9 cellular contexts compared by ENCODE assay signal in genomic region chr2:3651686-3652516, GRCh38. TPM values are rescaled to one million over a fixed set of nuclear protein-coding genes. Genes with fewer than 3 reads are reported as not detected.
A peak's percentile ranks its signal among the peaks of the same experiment; 100 is the strongest.
DNase-seq lines count a peak whose midpoint lies in the region; ATAC-seq, FAIRE-seq and TF ChIP-seq lines count a peak whose summit lies in the region.
"Had no signal": no experiment of that assay in that cellular context is flagged by ENCODE, and none has a peak within 500 bp of the region (broad histone marks: within the 10 kb centered on the region; RNA-seq: fewer than 3 reads in every experiment).

No MANE protein-coding gene starts in this region.

- no peak for TF ChIP-seq RAD21 in GM12878 (IDR thresholded peaks at IDR 0.05; ENCODE audit: insufficient read depth, low read depth, low read length)

- H3K27me3 ChIP-seq in DOHH2 (ENCODE audit: control insufficient read depth, low read length), result no peaks in the 10 kb centered on the region
- H3K27me3 ChIP-seq in GM12878 (replicated peaks in 1 of 2; ENCODE audit: control insufficient read depth in 2 of 2, insufficient read depth in 2 of 2, low read length in 1 of 2), result no peaks in the 10 kb centered on the region

- peak in 1 of 2 experiments; percentile 22; a peak in 1 of 4 replicates for TF ChIP-seq EP300 in GM12878 (IDR thresholded peaks at IDR 0.05; ENCODE audit: borderline replicate concordance in 1 of 2, control insufficient read depth in 1 of 2, low read depth in 2 of 2, low read length in 2 of 2)

- no peaks in the 10 kb centered on the region for H3K9me2 ChIP-seq in DOHH2 (replicated peaks; ENCODE audit: control insufficient read depth, low read length)

- peak overlapping the region; percentile 72 for H3K4me3 ChIP-seq in DOHH2 (ENCODE audit: low read length)
- peak overlapping the region; percentile 26; the same call in 1 of the 2 replicates for H3K4me3 ChIP-seq in GM12878

- peak overlapping the region; percentile 88 for H3K4me3 Mint-ChIP-seq in T-helper 2 cell treated with Interferon-gamma antibody and Interleukin-4, amounts not matched to agents 5 μg/mL and 100 μg/mL, for 36 hours

- H3K9me3 ChIP-seq in DOHH2 (ENCODE audit: control insufficient read depth, insufficient read depth, low read length), result no peaks in the 10 kb centered on the region
- H3K9me3 ChIP-seq in GM12878 (replicated peaks; ENCODE audit: control insufficient read depth, insufficient read depth, low read length), result no peaks in the 10 kb centered on the region; the same call in 2 of the 3 replicates

- in situ Hi-C loops in GM12878 (cut with MboI), result loop anchor here (5.0 kb wide), 1 partner anchor 95 kb away; the partner anchor contains the start of gene RNASEH1

- WGBS in GM12878 (ENCODE audit: insufficient coverage, insufficient replicate concordance, low lambda C conversion rate, missing lambda C conversion rate), result 2% methylated on average over 42 of the region's 42 CpGs

- BruUV-seq in GM12878 (replicated peaks; lab: Mats Ljungman, UMichigan), result TSS peak; percentile 44

- DNase-seq in M059J (ENCODE audit: low read depth), result peak; percentile 36
- DNase-seq in T-helper 2 cell treated with Interferon-gamma antibody and Interleukin-4, amounts not matched to agents 5 μg/mL and 100 μg/mL, for 36 hours (ENCODE audit: low spot score), result peak; percentile 76
- DNase-seq in GM12878 (ENCODE audit: low read depth, low spot score), result peak; percentile 60
- DNase-seq in iPS-NIHi7 (ENCODE audit: extremely low spot score), result peak; percentile 83
- peak; percentile 29 to 56 for DNase-seq in stimulated activated CD4-positive, alpha-beta T cell treated with anti-CD3 and anti-CD28 coated beads, Interleukin-12 subunit alpha, Interleukin-12 subunit beta, amount 100 ng/mL, for 24 hours (ENCODE audit: low read depth in 2 of 2)
- no peak for DNase-seq in T1000 (lab: John Stamatoyannopoulos, UW)

- intact Hi-C loops in GM12878 (cut with micrococcal nuclease; ENCODE audit: unreplicated experiment), result loop anchor here (1.0 to 10.0 kb wide), 6 partner anchors 74 to 427 kb away; partner anchors contain the start of gene RNASEH1

- peaks cover 3% of the 10 kb centered on the region for H3K27me3 Mint-ChIP-seq in T-helper 2 cell treated with Interferon-gamma antibody and Interleukin-4, amounts not matched to agents 5 μg/mL and 100 μg/mL, for 36 hours (ENCODE audit: low read depth)

- H3F3A ChIP-seq in DOHH2 (ENCODE audit: control insufficient read depth, insufficient read depth), result no peaks in the 10 kb centered on the region

- peak; percentile 46; the same call in 1 of the 2 replicates for TF ChIP-seq POLR2A in GM12878 (IDR thresholded peaks at IDR 0.05; ENCODE audit: low read depth, low read length)

- peaks cover 29% of the 10 kb centered on the region for H3K4me1 ChIP-seq in DOHH2 (ENCODE audit: control insufficient read depth, low read length)
- peaks cover 15% of the 10 kb centered on the region for H3K4me1 ChIP-seq in GM12878 (ENCODE audit: control insufficient read depth, insufficient read depth, low read length)

- H3K36me3 ChIP-seq in DOHH2 (ENCODE audit: control insufficient read depth, low read length) (no peaks in the 10 kb centered on the region), GM12878 (ENCODE audit: control insufficient read depth in 2 of 2, insufficient read depth in 2 of 2, low read length in 1 of 2) (no peaks in the 10 kb centered on the region)

- SMC1A ChIA-PET in GM12878 (lab: Charles Lee; ENCODE audit: uncharacterized antibody, unreplicated experiment), result interaction anchor here (0.7 to 4.2 kb wide), 20 partner anchors 9 to 303 kb away, joined by 3 to 19 read pairs (median 5); partner anchors contain the start of genes EIPR1, RNASEH1 and TRAPPC12

- TF ChIP-seq CTCF in DOHH2 (IDR thresholded peaks at IDR 0.05; ENCODE audit: low read depth, low read length, poor library complexity, severe bottlenecking) (no peak), GM12878 (IDR thresholded peaks at IDR 0.05 in 2 of 3, conservative IDR thresholded peaks at IDR 0.05 in 1 of 3; ENCODE audit: control insufficient read depth in 2 of 3, extremely low read depth in 1 of 3, insufficient read depth in 1 of 3, low read depth in 3 of 3, low read length in 3 of 3) (no peak)

- POLR2A ChIA-PET in GM12878 (lab: Charles Lee), result interaction anchor here (0.6 to 2.2 kb wide), 4 partner anchors 10 to 94 kb away, joined by 3 to 11 read pairs (median 7); partner anchors contain the start of gene RNASEH1

- RAD21 ChIA-PET in GM12878 (lab: Charles Lee; ENCODE audit: unreplicated experiment), result interaction anchor here (0.7 to 2.7 kb wide), 21 partner anchors 10 to 938 kb away, joined by 3 to 15 read pairs (median 4); partner anchors contain the start of genes EIPR1, RNASEH1 and TRAPPC12

- peak overlapping the region; percentile 56 for H3K9ac ChIP-seq in GM12878 (ENCODE audit: control insufficient read depth, insufficient read depth, low read length)

- peak overlapping the region; percentile 69 for H3K27ac ChIP-seq in DOHH2 (ENCODE audit: low read depth, low read length)
- H3K27ac ChIP-seq in GM12878 (ENCODE audit: control insufficient read depth, insufficient read depth), result peak overlapping the region; percentile 59

- H3K9me3 Mint-ChIP-seq in T-helper 2 cell treated with Interferon-gamma antibody and Interleukin-4, amounts not matched to agents 5 μg/mL and 100 μg/mL, for 36 hours, result no peaks in the 10 kb centered on the region

- peak overlapping the region; percentile 89 for H2AFZ ChIP-seq in GM12878 (ENCODE audit: control insufficient read depth, low read depth, low read length)

- H3K4me2 ChIP-seq in DOHH2 (ENCODE audit: low read length) (peak overlapping the region; percentile 90), GM12878 (ENCODE audit: control insufficient read depth, insufficient read depth) (peak overlapping the region; percentile 92)

- ATAC-seq in GM21737 (IDR thresholded peaks at IDR 0.05; ENCODE audit: unreplicated experiment), result peak; percentile 71
- ATAC-seq in GM12878, result peak; percentile 87

- FAIRE-seq in GM12878 (lab: Jason Lieb, UNC), result peak; percentile 98

- H4K20me1 ChIP-seq in DOHH2 (ENCODE audit: control insufficient read depth, insufficient read depth, low read depth, low read length), result no peaks in the 10 kb centered on the region
- H4K20me1 ChIP-seq in GM12878 (ENCODE audit: control insufficient read depth, insufficient read depth), result no peaks in the 10 kb centered on the region

- H3K27ac Mint-ChIP-seq in T-helper 2 cell treated with Interferon-gamma antibody and Interleukin-4, amounts not matched to agents 5 μg/mL and 100 μg/mL, for 36 hours, result peak overlapping the region; percentile 80

- H3K4me1 Mint-ChIP-seq in T-helper 2 cell treated with Interferon-gamma antibody and Interleukin-4, amounts not matched to agents 5 μg/mL and 100 μg/mL, for 36 hours (ENCODE audit: low read depth), result peaks cover 11% of the 10 kb centered on the region

- CTCF ChIA-PET in GM12878 (lab: Yijun Ruan, JAX), result interaction anchor here (0.6 to 4.9 kb wide), 25 partner anchors 8 to 785 kb away, joined by 3 to 43 read pairs (median 3); partner anchors contain the start of gene RNASEH1

- H3K36me3 Mint-ChIP-seq in T-helper 2 cell treated with Interferon-gamma antibody and Interleukin-4, amounts not matched to agents 5 μg/mL and 100 μg/mL, for 36 hours (ENCODE audit: low read depth), result no peaks in the 10 kb centered on the region

- H3K79me2 ChIP-seq in DOHH2 (ENCODE audit: control insufficient read depth, low read length) (no peaks in the 10 kb centered on the region), GM12878 (ENCODE audit: control insufficient read depth, insufficient read depth, low read length) (no peaks in the 10 kb centered on the region)

RNA-seq across cellular contexts. Expression of gene ALLC, which starts 6.1 kb away (rescaled TPM):
- total RNA-seq in M059J (2014; rRNA removed; shearing (Covaris generic)), result not detected in 2 replicates
- total RNA-seq in GM12878 (2013; cell fraction: nucleolus; rRNA removed), result not detected in 2 replicates
- total RNA-seq in GM12878 (2014; rRNA removed) (not detected in 2 replicates), GM12878 (2014; rRNA removed; fragmentation: Illumina TruSeq; extraction: Trizol) (not detected in 2 replicates), GM12878 (2021) (not detected in 2 replicates)
- polyA plus RNA-seq in GM12878 (2011; ENCODE audit: low read depth), result not detected
- polyA plus RNA-seq in GM12878 (2011; rRNA removed) (not detected in 2 replicates), GM12878 (2014; fragmentation: Illumina TruSeq; extraction: Trizol) (not detected in 2 replicates), GM12878 (2014; fragmentation: Nextera tagmentation; extraction: Ambion mirVana) (under 1 TPM in 1 of 2 experiments, not detected in 1; 0.05 TPM), GM12878 (2014; rRNA removed) (not detected in 2 replicates), GM12878 (2016; fragmentation: Nextera tagmentation; extraction: Ambion mirVana) (not detected)
- not detected in 2 replicates for polyA plus RNA-seq in GM12878 (2011; cell fraction: cytosol; rRNA removed)
- polyA plus RNA-seq in GM12878 (2011; cell fraction: nucleus; rRNA removed), result 0.06 and 0.18 TPM in 2 replicates
- not detected in 2 replicates for polyA plus RNA-seq in GM12878 (2012)
- polyA minus RNA-seq in GM12878 (2011; rRNA and poly(A)+ RNA removed), result not detected in 2 replicates
- not detected in 2 replicates for polyA minus RNA-seq in GM12878 (2011; cell fraction: cytosol; rRNA and poly(A)+ RNA removed)
- polyA minus RNA-seq in GM12878 (2011; cell fraction: nucleus; rRNA and poly(A)+ RNA removed), result not detected in 2 replicates
- total RNA-seq: T-helper 2 cell treated with Interferon-gamma antibody and Interleukin-4, amounts not matched to agents 100 ng/mL and 5 ng/mL, for 36 hours had no signal

RNA-seq across cellular contexts. Expression of gene DCDC2C, which starts 51.5 kb away (rescaled TPM):
- total RNA-seq in M059J (2014; rRNA removed; shearing (Covaris generic)), result not detected in 2 replicates
- total RNA-seq in GM12878 (2013; cell fraction: nucleolus; rRNA removed), result not detected in 2 replicates
- not detected in 2 replicates for total RNA-seq in GM12878 (2014; rRNA removed)
- not detected in 2 replicates for total RNA-seq in GM12878 (2014; rRNA removed; fragmentation: Illumina TruSeq; extraction: Trizol)
- not detected in 2 replicates for total RNA-seq in GM12878 (2021)
- not detected for polyA plus RNA-seq in GM12878 (2011; ENCODE audit: low read depth)
- polyA plus RNA-seq in GM12878 (2011; rRNA removed), result not detected in 2 replicates
- polyA plus RNA-seq in GM12878 (2011; cell fraction: cytosol; rRNA removed), result not detected in 2 replicates
- polyA plus RNA-seq in GM12878 (2011; cell fraction: nucleus; rRNA removed), result not detected in 2 replicates
- not detected in 2 replicates for polyA plus RNA-seq in GM12878 (2012)
- polyA plus RNA-seq in GM12878 (2014; fragmentation: Illumina TruSeq; extraction: Trizol), result not detected in 2 replicates
- polyA plus RNA-seq in GM12878 (2014; fragmentation: Nextera tagmentation; extraction: Ambion mirVana), result not detected
- polyA plus RNA-seq in GM12878 (2014; rRNA removed), result not detected in 2 replicates
- not detected for polyA plus RNA-seq in GM12878 (2016; fragmentation: Nextera tagmentation; extraction: Ambion mirVana)
- polyA minus RNA-seq in GM12878 (2011; rRNA and poly(A)+ RNA removed), result not detected in 2 replicates
- polyA minus RNA-seq in GM12878 (2011; cell fraction: cytosol; rRNA and poly(A)+ RNA removed), result not detected in 2 replicates
- not detected in 2 replicates for polyA minus RNA-seq in GM12878 (2011; cell fraction: nucleus; rRNA and poly(A)+ RNA removed)
- total RNA-seq: T-helper 2 cell treated with Interferon-gamma antibody and Interleukin-4, amounts not matched to agents 100 ng/mL and 5 ng/mL, for 36 hours had no signal

RNA-seq across cellular contexts. Expression of gene COLEC11, which starts 57.0 kb away (rescaled TPM):
- 0.10 TPM in 1 of 2 replicates, not detected in the other for total RNA-seq in M059J (2014; rRNA removed; shearing (Covaris generic))
- total RNA-seq in GM12878 (2013; cell fraction: nucleolus; rRNA removed), result 5.3 and 5.9 TPM in 2 replicates
- 0.11 TPM in 1 of 2 replicates, not detected in the other for total RNA-seq in GM12878 (2014; rRNA removed)
- 0.09 and 0.18 TPM in 2 replicates for total RNA-seq in GM12878 (2014; rRNA removed; fragmentation: Illumina TruSeq; extraction: Trizol)
- 0.66 and 0.74 TPM in 2 replicates for total RNA-seq in GM12878 (2021)
- 0.39 TPM for polyA plus RNA-seq in GM12878 (2011; ENCODE audit: low read depth)
- polyA plus RNA-seq in GM12878 (2011; rRNA removed), result 0.30 and 0.34 TPM in 2 replicates
- polyA plus RNA-seq in GM12878 (2011; cell fraction: cytosol; rRNA removed), result 0.38 and 0.39 TPM in 2 replicates
- 1.9 and 2.0 TPM in 2 replicates for polyA plus RNA-seq in GM12878 (2011; cell fraction: nucleus; rRNA removed)
- polyA plus RNA-seq in GM12878 (2012), result 0.60 and 0.77 TPM in 2 replicates
- polyA plus RNA-seq in GM12878 (2014; fragmentation: Illumina TruSeq; extraction: Trizol), result not detected in 2 replicates
- polyA plus RNA-seq in GM12878 (2014; fragmentation: Nextera tagmentation; extraction: Ambion mirVana), result not detected
- polyA plus RNA-seq in GM12878 (2014; rRNA removed), result 0.08 and 0.13 TPM in 2 replicates
- under 1 TPM in 1 of 2 experiments, not detected in 1; 0.16 TPM for polyA plus RNA-seq in GM12878 (2016; fragmentation: Nextera tagmentation; extraction: Ambion mirVana)
- 0.22 and 0.36 TPM in 2 replicates for polyA minus RNA-seq in GM12878 (2011; rRNA and poly(A)+ RNA removed)
- not detected in 2 replicates for polyA minus RNA-seq in GM12878 (2011; cell fraction: cytosol; rRNA and poly(A)+ RNA removed)
- 0.36 and 1.6 TPM in 2 replicates for polyA minus RNA-seq in GM12878 (2011; cell fraction: nucleus; rRNA and poly(A)+ RNA removed)
